Comparison of ENCODE assay signal across 17 cellular contexts in genomic region chr2:39549718-39550464, GRCh38.
"Had no signal": no experiment of that assay in that cellular context is flagged by ENCODE, and none has a peak within 500 bp of the region (broad histone marks: within the 10 kb centered on the region; RNA-seq: fewer than 3 reads in every experiment).

No MANE protein-coding gene starts in this region.

- H3K27ac ChIP-seq: ascending aorta, esophagus squamous epithelium, lower lobe of right lung, right atrium auricular region, tibial nerve had no signal

- DNase-seq: activated CD4-positive, alpha-beta T cell treated with anti-CD3 and anti-CD28 coated beads, Interleukin-2, amount 10 ng/mL, durations not matched to agents 7 days and 5 days; activated CD8-positive, alpha-beta memory T cell treated with anti-CD3 and anti-CD28 coated beads, Interleukin-2, amount 50 U/mL, for 4 hours; activated gamma-delta T cell; activated T-cell treated with anti-CD3 and anti-CD28 coated beads, Interleukin-2, amount 50 U/mL, for 48 hours; cerebellar nuclear complex; cortex of kidney; esophagus squamous epithelium; left cardiac atrium; lower lobe of right lung; midbrain; occipital lobe; T-cell had no signal

- H3K36me3 ChIP-seq: ascending aorta, esophagus squamous epithelium, lower lobe of right lung, prostate gland, right atrium auricular region had no signal

- H3K9me3 ChIP-seq: ascending aorta, esophagus squamous epithelium, lower lobe of right lung, prostate gland had no signal

- H3K4me3 ChIP-seq: ascending aorta, esophagus squamous epithelium, lower lobe of right lung, prostate gland, right atrium auricular region, tibial nerve had no signal

- H3K4me1 ChIP-seq: ascending aorta, esophagus squamous epithelium, lower lobe of right lung, right atrium auricular region, tibial nerve had no signal

- ATAC-seq: lower lobe of right lung, T-cell had no signal

- H3K27me3 ChIP-seq: ascending aorta, esophagus squamous epithelium, right atrium auricular region, tibial nerve had no signal

- FAIRE-seq: bronchial epithelial cell had no signal
